In the genomic region with DNA sequence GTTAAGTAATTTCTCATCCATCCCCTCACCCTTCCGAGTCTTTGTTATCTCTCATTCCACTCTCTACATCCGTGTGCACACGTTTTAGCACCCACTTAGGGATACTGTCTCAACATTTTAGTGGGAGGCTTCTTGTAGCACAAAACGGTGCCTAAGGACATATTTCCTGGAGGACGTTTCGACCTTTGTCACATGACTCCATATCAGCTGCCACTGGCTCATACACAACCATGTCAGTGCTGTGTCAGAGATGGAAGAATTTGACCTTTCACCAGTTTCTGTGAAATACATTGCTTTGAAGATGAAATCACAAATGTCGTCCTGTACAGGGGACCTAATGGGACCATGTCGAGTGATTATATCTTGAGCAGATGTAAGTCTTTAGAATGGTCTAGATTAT, we compare ENCODE assay signal across 23 cellular contexts. TPM values are rescaled to one million over a fixed set of nuclear protein-coding genes. Genes with fewer than 3 reads are reported as not detected.
"Had no signal": no experiment of that assay in that cellular context is flagged by ENCODE, and none has a peak within 500 bp of the region (broad histone marks: within the 10 kb centered on the region; RNA-seq: fewer than 3 reads in every experiment).

No MANE protein-coding gene starts in this region.

- H3K36me3 ChIP-seq: left ventricle myocardium inferior, lower lobe of right lung, right lobe of liver, spleen, tibial nerve had no signal

- H3K9ac ChIP-seq: parathyroid adenoma had no signal

- ATAC-seq: foreskin keratinocyte; left cardiac atrium; lower lobe of right lung; psoas muscle; right lobe of liver; stimulated activated naive B cell treated with anti-CD40 and anti-IgM and Interleukin-4, amounts not matched to agents 10 μg/mL and 1 μg/mL and 100 μg/mL, for 72 hours; stimulated activated naive CD8-positive, alpha-beta T cell treated with anti-CD3 and anti-CD28 coated beads, Interleukin-15, amount 100 ng/mL, for 72 hours had no signal

- H3K4me1 ChIP-seq: left ventricle myocardium inferior, lower lobe of right lung, parathyroid adenoma, psoas muscle, right lobe of liver, spleen, testis, tibial nerve had no signal

- H3K27me3 ChIP-seq: testis, tibial nerve had no signal

- H3K27ac Mint-ChIP-seq: dendritic cell treated with granulocyte-macrophage colony-stimulating factor and Interleukin-4, amounts not matched to agents 40 ng/mL and 50 ng/mL, for 4 days; naive B cell; nephron; stimulated activated naive B cell treated with anti-CD40 and anti-IgM and Interleukin-4, amounts not matched to agents 10 μg/mL and 1 μg/mL and 100 μg/mL, for 72 hours; stimulated activated naive CD8-positive, alpha-beta T cell treated with anti-CD3 and anti-CD28 coated beads, Interleukin-15, amount 100 ng/mL, for 72 hours had no signal

- H3K27ac ChIP-seq: foreskin keratinocyte, left ventricle myocardium inferior, lower lobe of right lung, parathyroid adenoma, psoas muscle, right lobe of liver, spleen, testis, tibial nerve had no signal

- DNase-seq: foreskin keratinocyte; kidney; left cardiac atrium; left ventricle myocardium inferior; lower lobe of right lung; mesendoderm; naive B cell; psoas muscle; retina; right lobe of liver; spleen; stimulated activated CD4-positive, alpha-beta T cell treated with anti-CD3 and anti-CD28 coated beads, Interleukin-15, amount 100 ng/mL, for 24 hours; stimulated activated CD4-positive, alpha-beta T cell treated with anti-CD3 and anti-CD28 coated beads, Interleukin-1b, Interleukin-23, amount 100 ng/mL, for 48 hours; stimulated activated CD4-positive, alpha-beta T cell treated with anti-CD3 and anti-CD28 coated beads, Interleukin-4, amount 100 ng/mL, for 4 hours; stimulated activated naive B cell treated with anti-CD40 and anti-IgM and Interleukin-4, amounts not matched to agents 10 μg/mL and 1 μg/mL and 100 μg/mL, for 72 hours; stimulated activated naive CD8-positive, alpha-beta T cell treated with anti-CD3 and anti-CD28 coated beads, Interleukin-15, amount 100 ng/mL, for 72 hours; testis had no signal

- H3K9me3 ChIP-seq: psoas muscle, right lobe of liver, testis had no signal

- H2AFZ ChIP-seq: parathyroid adenoma had no signal

- H3K79me2 ChIP-seq: parathyroid adenoma had no signal

- H3K4me3 Mint-ChIP-seq: dendritic cell treated with granulocyte-macrophage colony-stimulating factor and Interleukin-4, amounts not matched to agents 40 ng/mL and 50 ng/mL, for 4 days; naive B cell; nephron; stimulated activated naive B cell treated with anti-CD40 and anti-IgM and Interleukin-4, amounts not matched to agents 10 μg/mL and 1 μg/mL and 100 μg/mL, for 72 hours; stimulated activated naive CD8-positive, alpha-beta T cell treated with anti-CD3 and anti-CD28 coated beads, Interleukin-15, amount 100 ng/mL, for 72 hours had no signal

- H3K4me1 Mint-ChIP-seq: naive B cell; nephron; stimulated activated naive B cell treated with anti-CD40 and anti-IgM and Interleukin-4, amounts not matched to agents 10 μg/mL and 1 μg/mL and 100 μg/mL, for 72 hours; stimulated activated naive CD8-positive, alpha-beta T cell treated with anti-CD3 and anti-CD28 coated beads, Interleukin-15, amount 100 ng/mL, for 72 hours had no signal

- FAIRE-seq: colon, kidney had no signal

- H3K4me3 ChIP-seq: left ventricle myocardium inferior, lower lobe of right lung, psoas muscle, right lobe of liver, spleen, testis, tibial nerve had no signal

RNA-seq across cellular contexts. Expression of gene B3GALT5, which starts 15.6 kb away (rescaled TPM):
- total RNA-seq: foreskin keratinocyte, omental fat pad, tibial nerve had no signal
- polyA plus RNA-seq: foreskin keratinocyte had no signal
